In genomic region chr12:130347588-130347987, GRCh38 we compare ENCODE assay signal across 26 cellular contexts. TPM values are rescaled to one million over a fixed set of nuclear protein-coding genes. Genes with fewer than 3 reads are reported as not detected.
"Had no signal": no experiment of that assay in that cellular context is flagged by ENCODE, and none has a peak within 500 bp of the region (broad histone marks: within the 10 kb centered on the region; RNA-seq: fewer than 3 reads in every experiment).

No MANE protein-coding gene starts in this region.

- H3K4me1 Mint-ChIP-seq: naive thymus-derived CD8-positive, alpha-beta T cell; stimulated activated naive B cell treated with anti-CD40 and anti-IgM and Interleukin-4, amounts not matched to agents 10 μg/mL and 1 μg/mL and 100 μg/mL, for 72 hours had no signal

- DNase-seq: cortex of kidney; effector memory CD8-positive, alpha-beta T cell; erythroblast; esophagus squamous epithelium; foreskin melanocyte; glutamatergic neuron; heart right ventricle; hippocampal formation; left cardiac atrium; left ventricle myocardium inferior; lower lobe of right lung; naive thymus-derived CD8-positive, alpha-beta T cell; nephron progenitor cell; sigmoid colon; stimulated activated CD4-positive, alpha-beta T cell treated with anti-CD3 and anti-CD28 coated beads, Interleukin-4, amount 100 ng/mL, for 4 hours; stimulated activated naive B cell treated with anti-CD40 and anti-IgM and Interleukin-4, amounts not matched to agents 10 μg/mL and 1 μg/mL and 100 μg/mL, for 72 hours; transverse colon; upper lobe of right lung; uterus had no signal

- H3K4me3 Mint-ChIP-seq: effector memory CD8-positive, alpha-beta T cell; naive thymus-derived CD8-positive, alpha-beta T cell; nephron progenitor cell; stimulated activated naive B cell treated with anti-CD40 and anti-IgM and Interleukin-4, amounts not matched to agents 10 μg/mL and 1 μg/mL and 100 μg/mL, for 72 hours; stimulated activated naive CD8-positive, alpha-beta T cell treated with anti-CD3 and anti-CD28 coated beads, Interleukin-15, Interleukin-2, amounts not matched to agents 100 ng/mL and 50 ng/mL, for 24 hours had no signal

- ATAC-seq: effector memory CD8-positive, alpha-beta T cell; heart right ventricle; left cardiac atrium; lower lobe of right lung; naive thymus-derived CD8-positive, alpha-beta T cell; stimulated activated naive B cell treated with anti-CD40 and anti-IgM and Interleukin-4, amounts not matched to agents 10 μg/mL and 1 μg/mL and 100 μg/mL, for 72 hours; upper lobe of right lung had no signal

- H3K27me3 Mint-ChIP-seq: effector memory CD8-positive, alpha-beta T cell; stimulated activated naive CD8-positive, alpha-beta T cell treated with anti-CD3 and anti-CD28 coated beads, Interleukin-15, Interleukin-2, amounts not matched to agents 100 ng/mL and 50 ng/mL, for 24 hours had no signal

- H3K9me3 Mint-ChIP-seq: effector memory CD8-positive, alpha-beta T cell; nephron progenitor cell had no signal

- H3K27ac Mint-ChIP-seq: effector memory CD8-positive, alpha-beta T cell; naive thymus-derived CD8-positive, alpha-beta T cell; nephron progenitor cell; stimulated activated naive B cell treated with anti-CD40 and anti-IgM and Interleukin-4, amounts not matched to agents 10 μg/mL and 1 μg/mL and 100 μg/mL, for 72 hours; stimulated activated naive CD8-positive, alpha-beta T cell treated with anti-CD3 and anti-CD28 coated beads, Interleukin-15, Interleukin-2, amounts not matched to agents 100 ng/mL and 50 ng/mL, for 24 hours had no signal

RNA-seq across cellular contexts. Expression of gene PIWIL1, which starts 9.9 kb away (rescaled TPM):
- total RNA-seq: heart right ventricle; left cardiac atrium; left ventricle myocardium inferior; lower lobe of right lung; mesenteric fat pad; myocyte; naive thymus-derived CD8-positive, alpha-beta T cell; osteocyte; right atrium auricular region; sigmoid colon; skeletal muscle tissue; suprapubic skin; upper lobe of right lung had no signal
